Comparison of ENCODE assay signal across 19 cellular contexts in genomic region chr3:47411696-47412452, GRCh38. TPM values are rescaled to one million over a fixed set of nuclear protein-coding genes. Genes with fewer than 3 reads are reported as not detected.
A peak's percentile ranks its signal among the peaks of the same experiment; 100 is the strongest.
DNase-seq lines count a peak whose midpoint lies in the region; ATAC-seq, FAIRE-seq and TF ChIP-seq lines count a peak whose summit lies in the region.
"Had no signal": no experiment of that assay in that cellular context is flagged by ENCODE, and none has a peak within 500 bp of the region (broad histone marks: within the 10 kb centered on the region; RNA-seq: fewer than 3 reads in every experiment).

No MANE protein-coding gene starts in this region.

- H3K14ac ChIP-seq in IMR-90 (replicated peaks; ENCODE audit: low read depth, low read length) = no peak overlapping the region

- TF ChIP-seq RAD21 in IMR-90 (IDR thresholded peaks at IDR 0.05; ENCODE audit: low read length) = no peak

- no peak overlapping the region for H2BK120ac ChIP-seq in IMR-90 (ENCODE audit: low read depth, low read length)

- H3K27ac ChIP-seq in IMR-90 (ENCODE audit: insufficient read depth, low read length) = no peak overlapping the region
- no peak overlapping the region for H3K27ac ChIP-seq in endothelial cell of umbilical vein (ENCODE audit: insufficient read depth, low read depth, low read length)
- no peak overlapping the region for H3K27ac ChIP-seq in sigmoid colon
- no peak overlapping the region for H3K27ac ChIP-seq in upper lobe of right lung

- no TSS peak for BruUV-seq in IMR-90 (replicated peaks; lab: Mats Ljungman, UMichigan)
- no TSS peak for BruUV-seq in endothelial cell of umbilical vein (replicated peaks; lab: Mats Ljungman, UMichigan)

- H3K4me3 ChIP-seq in IMR-90 (ENCODE audit: insufficient read depth, low read depth, low read length) (no peak overlapping the region), endothelial cell of umbilical vein (replicated peaks in 1 of 3; ENCODE audit: insufficient read depth in 1 of 3, low read depth in 1 of 3, low read length in 3 of 3) (no peak overlapping the region), sigmoid colon (no peak overlapping the region), upper lobe of right lung (no peak overlapping the region)
- H3K4me3 ChIP-seq: GM23338 had no signal

- peaks cover 77% of the 10 kb centered on the region for H3K36me3 ChIP-seq in IMR-90 (ENCODE audit: control insufficient read depth, insufficient read depth, low read length)
- peaks cover 0 to 74% of the 10 kb centered on the region in 2 experiments for H3K36me3 ChIP-seq in endothelial cell of umbilical vein (ENCODE audit: control insufficient read depth in 2 of 2, extremely low read depth in 1 of 2, insufficient read depth in 2 of 2, low read length in 2 of 2)
- peaks cover 24 to 96% (median 75%) of the 10 kb centered on the region in 4 donors for H3K36me3 ChIP-seq in sigmoid colon
- peaks cover 92% of the 10 kb centered on the region for H3K36me3 ChIP-seq in upper lobe of right lung

- TF ChIP-seq POLR2A in IMR-90 (IDR thresholded peaks at IDR 0.05; ENCODE audit: low read depth, low read length) = no peak
- peak; percentile 8 for TF ChIP-seq POLR2A in endothelial cell of umbilical vein (IDR thresholded peaks at IDR 0.05; ENCODE audit: low read depth, low read length)
- TF ChIP-seq POLR2A in sigmoid colon (IDR thresholded peaks at IDR 0.05) = no peak

- H3K4ac ChIP-seq in IMR-90 (ENCODE audit: low read depth, low read length) = no peak overlapping the region

- no peak overlapping the region for H4K91ac ChIP-seq in IMR-90 (ENCODE audit: insufficient read depth, low read depth, low read length)

- no peak overlapping the region for H2AK5ac ChIP-seq in IMR-90 (ENCODE audit: low read depth, low read length)

- dilution Hi-C loops in IMR-90 (cut with HindIII; ENCODE audit: low sequenced_read_pairs, unreplicated experiment) = no loop called here
- dilution Hi-C loops in endothelial cell of umbilical vein (cut with MboI; ENCODE audit: extremely low pct_ligation_motif_present, low sequenced_read_pairs) = no loop called here

- no peak overlapping the region for H4K5ac ChIP-seq in IMR-90 (ENCODE audit: low read depth, low read length)

- no peak overlapping the region for H2BK20ac ChIP-seq in IMR-90 (ENCODE audit: low read depth, low read length)

- H3K23ac ChIP-seq in IMR-90 (ENCODE audit: low read depth, low read length) = no peak overlapping the region

- in situ Hi-C loops in IMR-90 (cut with MboI; ENCODE audit: low sequenced_read_pairs) = no loop called here

- no peak overlapping the region for H2BK15ac ChIP-seq in IMR-90 (ENCODE audit: low read depth, low read length)

- no peaks in the 10 kb centered on the region for H3K9me1 ChIP-seq in IMR-90 (ENCODE audit: insufficient read depth, low read length)
- no peaks in the 10 kb centered on the region for H3K9me1 ChIP-seq in endothelial cell of umbilical vein (replicated peaks; ENCODE audit: control insufficient read depth, extremely low read depth, insufficient read depth, low read length)

- H3K9ac ChIP-seq in IMR-90 (ENCODE audit: low read depth, low read length) (no peak overlapping the region), endothelial cell of umbilical vein (replicated peaks; ENCODE audit: extremely low read depth, insufficient read depth, low read length) (no peak overlapping the region)

- H4K8ac ChIP-seq in IMR-90 (ENCODE audit: low read depth in 2 of 2, low read length in 2 of 2) = no peak overlapping the region

- H3K4me1 ChIP-seq in IMR-90 (ENCODE audit: control insufficient read depth, insufficient read depth, low read length) (no peaks in the 10 kb centered on the region), endothelial cell of umbilical vein (ENCODE audit: control insufficient read depth, extremely low read depth, insufficient read depth, low read length) (no peaks in the 10 kb centered on the region), sigmoid colon (no peaks in the 10 kb centered on the region), upper lobe of right lung (no peaks in the 10 kb centered on the region)

- ATAC-seq in IMR-90 (ENCODE audit: low read depth) = no peak
- ATAC-seq in omental fat pad (ENCODE audit: low FRiP score) = no peak
- ATAC-seq in HG03432 (IDR thresholded peaks at IDR 0.05; ENCODE audit: unreplicated experiment) = no peak
- ATAC-seq in upper lobe of right lung = no peak
- ATAC-seq: GM23338 had no signal

- H3K4me2 ChIP-seq in IMR-90 (ENCODE audit: low read depth, low read length) (no peak overlapping the region), endothelial cell of umbilical vein (ENCODE audit: insufficient read depth, low read length) (no peak overlapping the region)
- H3K4me2 ChIP-seq: GM23338 had no signal

- intact Hi-C loops in IMR-90 (cut with micrococcal nuclease) = no loop called here
- intact Hi-C loops in endothelial cell of umbilical vein (cut with micrococcal nuclease) = no loop called here
- intact Hi-C loops in sigmoid colon (cut with DNase I) = loop anchor here (10.0 kb wide), 1 partner anchor 393 kb away; the partner anchor contains the start of gene DHX30
- intact Hi-C loops in upper lobe of right lung (cut with DNase I) = no loop called here

- no peak overlapping the region for H3K18ac ChIP-seq in IMR-90 (ENCODE audit: low read depth, low read length)

- TF ChIP-seq EP300 in sigmoid colon (IDR thresholded peaks at IDR 0.05) = no peak

- 96% methylated on average over 10 of the region's 24 CpGs; no CpG with 5 or more reads in 1 of the 2 experiments for WGBS in IMR-90 (ENCODE audit: extremely low coverage in 2 of 2, insufficient read length in 1 of 2), 2 experiments
- 92% methylated on average over 24 of the region's 24 CpGs for WGBS in sigmoid colon, 2 donors

- H3K9me3 ChIP-seq in IMR-90 (ENCODE audit: control insufficient read depth, insufficient read depth, low read length) (no peaks in the 10 kb centered on the region), endothelial cell of umbilical vein (replicated peaks; ENCODE audit: control insufficient read depth, insufficient read depth, low read length) (no peaks in the 10 kb centered on the region), sigmoid colon (no peaks in the 10 kb centered on the region), upper lobe of right lung (no peaks in the 10 kb centered on the region)

- no peak overlapping the region for H2BK5ac ChIP-seq in IMR-90 (ENCODE audit: low read depth, low read length, poor library complexity, severe bottlenecking)

- H2AFZ ChIP-seq in IMR-90 (replicated peaks; ENCODE audit: low read length, poor library complexity) = peak overlapping the region; percentile 17
- no peak overlapping the region for H2AFZ ChIP-seq in endothelial cell of umbilical vein (ENCODE audit: low read depth, low read length)
- H2AFZ ChIP-seq: GM23338 had no signal

- DNase-seq in D341Med (ENCODE audit: low spot score) (peak; percentile 28), IMR-90 (no peak), endothelial cell of umbilical vein (ENCODE audit: low read depth, low spot score) (no peak), sigmoid colon (peak; percentile 65), omental fat pad (ENCODE audit: low spot score) (no peak), upper lobe of right lung (no peak)
- no peak for DNase-seq in stimulated activated naive CD4-positive, alpha-beta T cell (lab: John Stamatoyannopoulos, UW)
- DNase-seq: Calu3; CD4-positive, alpha-beta memory T cell; HFFc6; NCI-H1105 treated with DMSO at 0.1 percent for 48 hours; NCI-H187; NCI-H446 treated with DMSO at 0.1 percent for 48 hours; NCI-H748 treated with DMSO at 0.1 percent for 48 hours; OCI-M1; SIG-M5 had no signal

- no peaks in the 10 kb centered on the region for H3K79me2 ChIP-seq in endothelial cell of umbilical vein (ENCODE audit: control insufficient read depth, insufficient read depth, low read length)

- POLR2A ChIA-PET in IMR-90 (lab: Charles Lee; ENCODE audit: unreplicated experiment) (no interaction called here), endothelial cell of umbilical vein (lab: Charles Lee) (interaction anchor here (1.1 kb wide), 1 partner anchor 10 kb away, joined by 3 read pairs; no protein-coding TSS in a partner anchor)

- no peak overlapping the region for H3K56ac ChIP-seq in IMR-90 (ENCODE audit: extremely low read depth, insufficient read depth, low read length)

- TF ChIP-seq CTCF in IMR-90 (conservative IDR thresholded peaks at IDR 0.05; ENCODE audit: low read depth, low read length) (no peak), endothelial cell of umbilical vein (IDR thresholded peaks at IDR 0.05; ENCODE audit: extremely low read depth in 1 of 2, insufficient read depth in 1 of 2, low read depth in 1 of 2, low read length in 2 of 2) (no peak), sigmoid colon (IDR thresholded peaks at IDR 0.05) (no peak), omental fat pad (IDR thresholded peaks at IDR 0.05) (no peak), upper lobe of right lung (IDR thresholded peaks at IDR 0.05) (no peak)

- H3K27me3 ChIP-seq in IMR-90 (ENCODE audit: control insufficient read depth, insufficient read depth, low read length) (no peaks in the 10 kb centered on the region), endothelial cell of umbilical vein (ENCODE audit: control insufficient read depth in 2 of 2, insufficient read depth in 2 of 2, low read length in 2 of 2) (no peaks in the 10 kb centered on the region), sigmoid colon (no peaks in the 10 kb centered on the region), upper lobe of right lung (no peaks in the 10 kb centered on the region)

- H3K79me1 ChIP-seq in IMR-90 (ENCODE audit: low read depth in 1 of 2, low read length in 2 of 2) = peaks cover 4 to 9% of the 10 kb centered on the region in 2 experiments; a peak in 2 of 4 replicates

- H2AK9ac ChIP-seq in IMR-90 (replicated peaks; ENCODE audit: low read depth, low read length, poor library complexity) = no peak overlapping the region

- CTCF ChIA-PET in IMR-90 (lab: Yijun Ruan, JAX) (no interaction called here), endothelial cell of umbilical vein (lab: Charles Lee) (interaction anchor here (0.8 to 2.7 kb wide), 2 partner anchors 8 to 9 kb away, joined by 3 to 15 read pairs; no protein-coding TSS in a partner anchor)

- H4K20me1 ChIP-seq in IMR-90 (ENCODE audit: insufficient read depth, low read length) (peaks cover 21% of the 10 kb centered on the region), endothelial cell of umbilical vein (replicated peaks; ENCODE audit: control insufficient read depth, extremely low read depth, insufficient read depth, low read length) (no peaks in the 10 kb centered on the region)

- FAIRE-seq in endothelial cell of umbilical vein (lab: Jason Lieb, UNC) = no peak
- FAIRE-seq: GM18507 had no signal

RNA-seq across cellular contexts. Expression of gene PTPN23, which starts 31.1 kb away (rescaled TPM):
- total RNA-seq in IMR-90 (2012; rRNA removed) = 4.4 and 4.5 TPM in 2 replicates
- 13.9 and 15.1 TPM in 2 replicates for polyA plus RNA-seq in IMR-90 (2012; rRNA removed)
- 7.3 and 8.9 TPM in 2 replicates for polyA plus RNA-seq in IMR-90 (2012; cell fraction: cytosol; rRNA removed)
- polyA plus RNA-seq in IMR-90 (2012; cell fraction: nucleus; rRNA removed; ENCODE audit: low replicate concordance) = 33.7 and 64.5 TPM in 2 replicates
- 57.4 and 63.5 TPM in 2 replicates for total RNA-seq in endothelial cell of umbilical vein
- 8.2 and 8.5 TPM in 2 replicates for polyA plus RNA-seq in endothelial cell of umbilical vein
- polyA plus RNA-seq in endothelial cell of umbilical vein (2011; cell fraction: cytosol; rRNA removed) = 6.6 and 8.0 TPM in 2 replicates
- 49.9 and 53.0 TPM in 2 replicates for polyA plus RNA-seq in endothelial cell of umbilical vein (2011; cell fraction: nucleus; rRNA removed)
- 29.4 and 30.9 TPM in 2 replicates for polyA plus RNA-seq in endothelial cell of umbilical vein (2012)
- 19.0 and 27.8 TPM in 2 replicates for polyA minus RNA-seq in endothelial cell of umbilical vein
- 7.1 TPM for polyA minus RNA-seq in endothelial cell of umbilical vein (2011; cell fraction: cytosol; rRNA and poly(A)+ RNA removed)
- 29.2 and 36.0 TPM in 2 replicates for polyA minus RNA-seq in endothelial cell of umbilical vein (2011; cell fraction: nucleus; rRNA and poly(A)+ RNA removed)
- total RNA-seq in sigmoid colon = 10 to 100 TPM; 11.0 to 26.9 (median 14.7) TPM
- 10 to 100 TPM in 2 of 3 donors, 1 to 10 TPM in 1; 7.8 to 23.1 (median 10.2) TPM for polyA plus RNA-seq in sigmoid colon
- 10 to 100 TPM; 14.0 to 61.0 (median 30.2) TPM for total RNA-seq in omental fat pad
- 56.2 TPM for total RNA-seq in upper lobe of right lung

Comparison
In these comparisons a context has a peak if more than half of its experiments do, and no peak if none do; other contexts are left out.
1. DNase-seq: peak in D341Med (single experiment) and sigmoid colon (single experiment); none in IMR-90 (single experiment), endothelial cell of umbilical vein (single experiment), omental fat pad (single experiment), stimulated activated naive CD4-positive, alpha-beta T cell (0 of 6) and upper lobe of right lung (single experiment).